In the genomic region with DNA sequence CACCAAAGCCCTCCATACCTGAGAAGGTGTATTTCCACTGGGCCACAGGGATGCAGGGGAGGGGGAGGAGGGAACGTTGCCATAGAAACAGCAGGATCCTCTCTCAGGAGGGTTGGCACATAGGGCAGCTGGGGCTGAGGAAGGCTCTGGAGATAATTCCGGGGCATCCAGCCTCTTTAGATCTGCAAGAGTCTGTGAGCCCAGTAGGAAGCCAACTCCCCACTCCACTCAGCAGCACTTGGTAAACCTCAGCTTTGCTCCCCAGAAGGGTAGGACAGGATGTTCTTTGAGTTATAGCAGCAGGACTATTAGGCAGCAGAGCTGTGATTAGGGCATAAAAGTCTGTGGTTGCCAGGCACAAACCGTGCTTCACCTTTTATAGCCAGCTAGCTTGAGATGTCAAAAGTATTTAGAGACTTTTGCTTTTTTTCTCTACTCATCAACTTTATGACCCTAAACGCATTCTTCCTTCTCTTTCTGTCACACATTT, we compare ENCODE assay signal across 1 cellular context.
TF ChIP-seq lines count a peak whose summit lies in the region.

No MANE protein-coding gene starts in this region.

TF ChIP-seq in HepG2, 621 proteins besides CTCF, POLR2A, EP300 and RAD21:
- no peak for TF ChIP-seq PRPF4 (IDR thresholded peaks at IDR 0.05; ENCODE audit: low read depth, low read length, poor library complexity, severe bottlenecking)
- TF ChIP-seq, protein P1, sequence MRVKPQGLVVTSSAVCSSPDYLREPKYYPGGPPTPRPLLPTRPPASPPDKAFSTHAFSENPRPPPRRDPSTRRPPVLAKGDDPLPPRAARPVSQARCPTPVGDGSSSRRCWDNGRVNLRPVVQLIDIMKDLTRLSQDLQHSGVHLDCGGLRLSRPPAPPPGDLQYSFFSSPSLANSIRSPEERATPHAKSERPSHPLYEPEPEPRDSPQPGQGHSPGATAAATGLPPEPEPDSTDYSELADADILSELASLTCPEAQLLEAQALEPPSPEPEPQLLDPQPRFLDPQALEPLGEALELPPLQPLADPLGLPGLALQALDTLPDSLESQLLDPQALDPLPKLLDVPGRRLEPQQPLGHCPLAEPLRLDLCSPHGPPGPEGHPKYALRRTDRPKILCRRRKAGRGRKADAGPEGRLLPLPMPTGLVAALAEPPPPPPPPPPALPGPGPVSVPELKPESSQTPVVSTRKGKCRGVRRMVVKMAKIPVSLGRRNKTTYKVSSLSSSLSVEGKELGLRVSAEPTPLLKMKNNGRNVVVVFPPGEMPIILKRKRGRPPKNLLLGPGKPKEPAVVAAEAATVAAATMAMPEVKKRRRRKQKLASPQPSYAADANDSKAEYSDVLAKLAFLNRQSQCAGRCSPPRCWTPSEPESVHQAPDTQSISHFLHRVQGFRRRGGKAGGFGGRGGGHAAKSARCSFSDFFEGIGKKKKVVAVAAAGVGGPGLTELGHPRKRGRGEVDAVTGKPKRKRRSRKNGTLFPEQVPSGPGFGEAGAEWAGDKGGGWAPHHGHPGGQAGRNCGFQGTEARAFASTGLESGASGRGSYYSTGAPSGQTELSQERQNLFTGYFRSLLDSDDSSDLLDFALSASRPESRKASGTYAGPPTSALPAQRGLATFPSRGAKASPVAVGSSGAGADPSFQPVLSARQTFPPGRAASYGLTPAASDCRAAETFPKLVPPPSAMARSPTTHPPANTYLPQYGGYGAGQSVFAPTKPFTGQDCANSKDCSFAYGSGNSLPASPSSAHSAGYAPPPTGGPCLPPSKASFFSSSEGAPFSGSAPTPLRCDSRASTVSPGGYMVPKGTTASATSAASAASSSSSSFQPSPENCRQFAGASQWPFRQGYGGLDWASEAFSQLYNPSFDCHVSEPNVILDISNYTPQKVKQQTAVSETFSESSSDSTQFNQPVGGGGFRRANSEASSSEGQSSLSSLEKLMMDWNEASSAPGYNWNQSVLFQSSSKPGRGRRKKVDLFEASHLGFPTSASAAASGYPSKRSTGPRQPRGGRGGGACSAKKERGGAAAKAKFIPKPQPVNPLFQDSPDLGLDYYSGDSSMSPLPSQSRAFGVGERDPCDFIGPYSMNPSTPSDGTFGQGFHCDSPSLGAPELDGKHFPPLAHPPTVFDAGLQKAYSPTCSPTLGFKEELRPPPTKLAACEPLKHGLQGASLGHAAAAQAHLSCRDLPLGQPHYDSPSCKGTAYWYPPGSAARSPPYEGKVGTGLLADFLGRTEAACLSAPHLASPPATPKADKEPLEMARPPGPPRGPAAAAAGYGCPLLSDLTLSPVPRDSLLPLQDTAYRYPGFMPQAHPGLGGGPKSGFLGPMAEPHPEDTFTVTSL (CRISPR knock-in tag; IDR thresholded peaks at IDR 0.05; ENCODE audit: borderline replicate concordance): no peak
- TF ChIP-seq, protein P2, sequence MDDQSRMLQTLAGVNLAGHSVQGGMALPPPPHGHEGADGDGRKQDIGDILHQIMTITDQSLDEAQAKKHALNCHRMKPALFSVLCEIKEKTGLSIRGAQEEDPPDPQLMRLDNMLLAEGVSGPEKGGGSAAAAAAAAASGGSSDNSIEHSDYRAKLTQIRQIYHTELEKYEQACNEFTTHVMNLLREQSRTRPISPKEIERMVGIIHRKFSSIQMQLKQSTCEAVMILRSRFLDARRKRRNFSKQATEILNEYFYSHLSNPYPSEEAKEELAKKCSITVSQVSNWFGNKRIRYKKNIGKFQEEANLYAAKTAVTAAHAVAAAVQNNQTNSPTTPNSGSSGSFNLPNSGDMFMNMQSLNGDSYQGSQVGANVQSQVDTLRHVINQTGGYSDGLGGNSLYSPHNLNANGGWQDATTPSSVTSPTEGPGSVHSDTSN (CRISPR knock-in tag; IDR thresholded peaks at IDR 0.05; ENCODE audit: borderline replicate concordance): no peak
- TF ChIP-seq, protein P3, sequence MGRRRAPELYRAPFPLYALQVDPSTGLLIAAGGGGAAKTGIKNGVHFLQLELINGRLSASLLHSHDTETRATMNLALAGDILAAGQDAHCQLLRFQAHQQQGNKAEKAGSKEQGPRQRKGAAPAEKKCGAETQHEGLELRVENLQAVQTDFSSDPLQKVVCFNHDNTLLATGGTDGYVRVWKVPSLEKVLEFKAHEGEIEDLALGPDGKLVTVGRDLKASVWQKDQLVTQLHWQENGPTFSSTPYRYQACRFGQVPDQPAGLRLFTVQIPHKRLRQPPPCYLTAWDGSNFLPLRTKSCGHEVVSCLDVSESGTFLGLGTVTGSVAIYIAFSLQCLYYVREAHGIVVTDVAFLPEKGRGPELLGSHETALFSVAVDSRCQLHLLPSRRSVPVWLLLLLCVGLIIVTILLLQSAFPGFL (CRISPR knock-in tag; IDR thresholded peaks at IDR 0.05): no peak
- TF ChIP-seq, protein P4, sequence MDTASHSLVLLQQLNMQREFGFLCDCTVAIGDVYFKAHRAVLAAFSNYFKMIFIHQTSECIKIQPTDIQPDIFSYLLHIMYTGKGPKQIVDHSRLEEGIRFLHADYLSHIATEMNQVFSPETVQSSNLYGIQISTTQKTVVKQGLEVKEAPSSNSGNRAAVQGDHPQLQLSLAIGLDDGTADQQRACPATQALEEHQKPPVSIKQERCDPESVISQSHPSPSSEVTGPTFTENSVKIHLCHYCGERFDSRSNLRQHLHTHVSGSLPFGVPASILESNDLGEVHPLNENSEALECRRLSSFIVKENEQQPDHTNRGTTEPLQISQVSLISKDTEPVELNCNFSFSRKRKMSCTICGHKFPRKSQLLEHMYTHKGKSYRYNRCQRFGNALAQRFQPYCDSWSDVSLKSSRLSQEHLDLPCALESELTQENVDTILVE (CRISPR knock-in tag; IDR thresholded peaks at IDR 0.05): no peak
